ENCODE assay signal across 18 cellular contexts in the genomic region with DNA sequence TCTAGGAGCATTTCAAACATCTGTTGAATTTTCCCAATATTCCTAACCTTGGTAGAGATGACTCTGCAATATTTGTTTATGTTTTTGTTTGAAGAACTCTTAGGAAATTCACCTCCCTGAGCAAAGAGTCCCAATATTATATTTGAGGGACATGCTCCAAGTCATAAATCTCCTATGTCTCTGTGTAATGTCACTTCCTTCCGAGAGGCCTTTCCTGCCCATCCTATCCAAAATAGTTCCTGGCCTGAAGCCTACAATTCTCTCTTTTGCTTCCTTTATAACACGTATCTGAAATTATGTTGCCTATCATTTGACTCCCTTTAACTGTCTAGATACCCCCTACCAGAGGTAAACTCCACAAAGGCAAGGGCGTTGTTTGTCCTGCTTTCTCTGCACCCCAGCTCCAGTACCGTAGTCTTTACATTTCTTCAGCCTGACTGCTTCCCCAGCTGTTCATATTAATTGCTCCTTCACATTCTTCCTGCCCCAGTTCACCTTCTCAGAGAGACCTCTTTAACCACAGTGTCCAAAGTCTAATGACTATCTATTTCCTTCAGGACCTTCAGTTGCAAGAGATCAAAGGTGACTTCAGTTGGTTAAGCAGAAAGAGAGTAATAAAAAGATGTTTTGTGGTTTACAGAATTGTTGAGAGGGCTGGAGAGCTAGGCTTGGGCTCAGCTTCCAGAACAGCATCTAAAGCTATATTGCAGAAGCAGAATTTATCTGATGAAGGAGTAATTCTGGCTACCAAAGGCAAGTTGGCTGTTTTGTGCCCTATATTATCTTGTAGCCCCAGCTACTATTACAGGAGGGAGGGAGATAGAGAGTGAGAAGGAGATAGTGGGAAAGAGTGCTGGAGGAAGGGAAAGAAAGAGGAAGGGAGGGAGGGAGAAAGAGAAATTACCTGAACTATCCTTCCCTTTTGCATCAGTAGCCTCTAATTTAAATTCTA.
A peak's percentile ranks its signal among the peaks of the same experiment; 100 is the strongest.
DNase-seq lines count a peak whose midpoint lies in the region; ATAC-seq and TF ChIP-seq lines count a peak whose summit lies in the region.
"Had no signal": no experiment of that assay in that cellular context is flagged by ENCODE, and none has a peak within 500 bp of the region (broad histone marks: within the 10 kb centered on the region; RNA-seq: fewer than 3 reads in every experiment).

No MANE protein-coding gene starts in this region.

- 58% methylated on average over 4 of the region's 4 CpGs for WGBS in thyroid gland, 2 donors

- H3K9me3 ChIP-seq in SJCRH30 (replicated peaks) (no peaks in the 10 kb centered on the region; the same call in 1 of the 2 replicates), thyroid gland (no peaks in the 10 kb centered on the region)
- H3K9me3 ChIP-seq: esophagus squamous epithelium, sigmoid colon, suprapubic skin had no signal

- H3K36me3 ChIP-seq in SJCRH30 (no peaks in the 10 kb centered on the region), thyroid gland (no peaks in the 10 kb centered on the region)
- H3K36me3 ChIP-seq: esophagus squamous epithelium, sigmoid colon, suprapubic skin had no signal

- ATAC-seq in GM19397 (IDR thresholded peaks at IDR 0.05; ENCODE audit: unreplicated experiment), result no peak
- ATAC-seq: activated CD8-positive, alpha-beta T cell treated with anti-CD3 and anti-CD28 coated beads for 36 hours had no signal

- in situ Hi-C loops in G401 (cut with HindIII; ENCODE audit: low sequenced_read_pairs), result no loop called here

- TF ChIP-seq CTCF in thyroid gland (IDR thresholded peaks at IDR 0.05), result no peak

- H3K4me1 ChIP-seq in SJCRH30, result no peaks in the 10 kb centered on the region
- no peaks in the 10 kb centered on the region for H3K4me1 ChIP-seq in thyroid gland
- H3K4me1 ChIP-seq: esophagus squamous epithelium, sigmoid colon, suprapubic skin had no signal

- H3K27me3 ChIP-seq in SJCRH30 (no peaks in the 10 kb centered on the region), thyroid gland (no peaks in the 10 kb centered on the region)
- H3K27me3 ChIP-seq: esophagus squamous epithelium, sigmoid colon, suprapubic skin had no signal

- peak; percentile 23 for DNase-seq in G401 (ENCODE audit: low spot score)
- DNase-seq in Kasumi-1 (lab: John Stamatoyannopoulos, UW), result peak; percentile 37 to 42
- DNase-seq in SJCRH30, result peak; percentile 15 to 35
- DNase-seq in kidney tubule cell (ENCODE audit: low spot score), result peak; percentile 33
- no peak for DNase-seq in NAMALWA (ENCODE audit: low spot score)
- DNase-seq in thyroid gland, result no peak
- no peak for DNase-seq in AG20443 (ENCODE audit: low spot score)
- DNase-seq: activated CD8-positive, alpha-beta T cell treated with anti-CD3 and anti-CD28 coated beads for 36 hours; activated naive CD8-positive, alpha-beta T cell treated with anti-CD3 and anti-CD28 coated beads, Interleukin-2, amount 10 ng/mL, durations not matched to agents 7 days and 5 days; AML-193; esophagus squamous epithelium; midbrain; NCI-H146; nucleus accumbens; sigmoid colon had no signal

- no peak for TF ChIP-seq POLR2A in thyroid gland (IDR thresholded peaks at IDR 0.05)

- H3K4me3 ChIP-seq in SJCRH30 (no peak overlapping the region), thyroid gland (replicated peaks in 1 of 3) (no peak overlapping the region)
- H3K4me3 ChIP-seq: esophagus squamous epithelium, sigmoid colon, suprapubic skin had no signal

- intact Hi-C loops in thyroid gland (cut with DNase I), result no loop called here

- H3K27ac ChIP-seq in SJCRH30 (no peak overlapping the region), thyroid gland (no peak overlapping the region)
- H3K27ac ChIP-seq: esophagus squamous epithelium, sigmoid colon, suprapubic skin, VCaP had no signal

Comparison
In these comparisons a context has a peak if more than half of its experiments do, and no peak if none do; other contexts are left out.
1. DNase-seq: peak in G401 (single experiment), Kasumi-1 (2 of 2), SJCRH30 (2 of 2) and kidney tubule cell (single experiment); none in NAMALWA (single experiment), thyroid gland (0 of 2) and AG20443 (single experiment).